In the genomic region with DNA sequence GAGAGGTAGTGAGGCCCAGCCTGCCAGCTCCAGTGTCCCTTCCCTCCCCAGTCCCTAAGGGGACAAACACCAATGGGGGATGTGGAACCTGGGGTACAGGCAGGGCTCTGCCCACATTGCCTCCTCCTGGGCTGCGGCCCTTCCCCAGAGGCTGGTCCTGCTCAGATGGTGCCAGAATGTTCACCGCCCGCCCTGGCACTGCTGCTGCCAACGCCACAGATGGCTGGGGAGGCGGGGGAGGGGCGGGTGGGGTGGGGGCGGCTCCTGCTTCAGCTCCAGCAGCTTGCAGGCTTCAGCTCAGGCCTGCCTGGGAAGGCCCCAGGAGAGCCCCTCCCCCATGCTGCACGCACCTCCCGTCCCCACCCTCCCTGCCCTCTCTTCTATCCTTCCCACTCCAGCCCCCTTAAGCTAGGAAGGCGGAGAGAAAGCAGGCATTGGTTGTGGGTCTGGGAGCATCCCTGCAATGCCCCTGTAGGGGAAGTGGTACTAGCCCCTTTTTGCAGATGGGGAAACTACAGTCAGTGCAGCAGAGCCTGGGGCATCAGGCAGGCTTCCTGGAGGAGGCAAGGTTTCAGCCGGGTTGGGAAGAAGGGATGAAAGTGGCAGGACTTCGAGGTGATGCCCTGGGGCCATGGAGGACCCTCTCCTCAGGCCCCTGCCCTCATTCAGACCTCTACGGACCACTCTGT, we compare ENCODE assay signal across 18 cellular contexts. TPM values are rescaled to one million over a fixed set of nuclear protein-coding genes. Genes with fewer than 3 reads are reported as not detected.
DNase-seq lines count a peak whose midpoint lies in the region; ATAC-seq, FAIRE-seq and TF ChIP-seq lines count a peak whose summit lies in the region.
"Had no signal": no experiment of that assay in that cellular context is flagged by ENCODE, and none has a peak within 500 bp of the region (broad histone marks: within the 10 kb centered on the region; RNA-seq: fewer than 3 reads in every experiment).

No MANE protein-coding gene starts in this region.

- H3K9ac ChIP-seq in SK-N-SH, result no peak overlapping the region
- no peak overlapping the region for H3K9ac ChIP-seq in H1 (replicated peaks in 1 of 4; ENCODE audit: extremely low read depth in 1 of 4, low read depth in 3 of 4, low read length in 3 of 4)
- H3K9ac ChIP-seq: GM23248 had no signal

- H3K79me1 ChIP-seq in H1 (ENCODE audit: low read depth, low read length), result no peaks in the 10 kb centered on the region

- no peak overlapping the region for H4K8ac ChIP-seq in H1 (ENCODE audit: extremely low read depth, insufficient read depth, low read length)

- no peak overlapping the region for H3K14ac ChIP-seq in H1 (ENCODE audit: insufficient read length)

- peaks cover 12% of the 10 kb centered on the region; the same call in 1 of the 2 replicates for H3K23me2 ChIP-seq in H1 (ENCODE audit: low read depth, low read length)

- H2BK15ac ChIP-seq in H1 (ENCODE audit: low read length), result 0 out of 2 replicates have a peak overlapping the region, but pooled peaks have one; percentile 61

- no peak overlapping the region for H3K4me2 ChIP-seq in SK-N-SH
- H3K4me2 ChIP-seq in H1 (ENCODE audit: insufficient read depth in 1 of 2, low read depth in 2 of 2, low read length in 2 of 2), result no peak overlapping the region
- no peak overlapping the region for H3K4me2 ChIP-seq in osteoblast (ENCODE audit: insufficient read depth, low read length)

- H3K9me2 ChIP-seq in SK-N-SH, result no peaks in the 10 kb centered on the region

- H2AFZ ChIP-seq in SK-N-SH (ENCODE audit: low read depth), result no peak overlapping the region
- H2AFZ ChIP-seq in H1 (ENCODE audit: low read length), result peak overlapping the region; percentile 76; the same call in 1 of the 2 replicates
- no peak overlapping the region for H2AFZ ChIP-seq in osteoblast (ENCODE audit: low read length)
- H2AFZ ChIP-seq: GM23248 had no signal

- no peak overlapping the region for H3K56ac ChIP-seq in H1 (replicated peaks; ENCODE audit: insufficient read length, low read depth, low read length)

- no peak for FAIRE-seq in H1 (lab: Jason Lieb, UNC)

- H3K36me3 ChIP-seq in SK-N-SH (replicated peaks in 1 of 2; ENCODE audit: control insufficient read depth in 1 of 2, insufficient read depth in 2 of 2, low read length in 1 of 2) (no peaks in the 10 kb centered on the region), H1 (ENCODE audit: control insufficient read depth in 2 of 4, insufficient read depth in 4 of 4, low read length in 3 of 4) (no peaks in the 10 kb centered on the region), osteoblast (ENCODE audit: insufficient read depth, low read length) (no peaks in the 10 kb centered on the region)
- H3K36me3 ChIP-seq: neutrophil, tibial nerve had no signal

- H3K4me1 ChIP-seq in SK-N-SH (ENCODE audit: control insufficient read depth in 1 of 2, insufficient read depth in 2 of 2, low read depth in 1 of 2, low read length in 1 of 2) (peaks cover 4 to 46% of the 10 kb centered on the region in 2 experiments; a peak in 3 of 4 replicates), H1 (replicated peaks in 1 of 4; ENCODE audit: control insufficient read depth in 3 of 4, insufficient read depth in 4 of 4, low read length in 3 of 4) (peaks cover 0 to 15% (median 3%) of the 10 kb centered on the region in 4 experiments; a peak in 3 of 7 replicates), osteoblast (ENCODE audit: insufficient read depth, low read length) (no peaks in the 10 kb centered on the region)

- no peak overlapping the region for H2BK120ac ChIP-seq in H1 (replicated peaks; ENCODE audit: low read depth, low read length)

- H3K27me3 ChIP-seq in SK-N-SH (ENCODE audit: insufficient read depth) (peaks cover 4% of the 10 kb centered on the region; the same call in 1 of the 2 replicates), H1 (replicated peaks in 1 of 4; ENCODE audit: control insufficient read depth in 3 of 4, extremely low read depth in 1 of 4, insufficient read depth in 3 of 4, low read length in 3 of 4) (peaks cover 19 to 35% (median 32%) of the 10 kb centered on the region in 4 experiments), osteoblast (ENCODE audit: insufficient read depth, low read length) (peaks cover 31% of the 10 kb centered on the region)

- no peak overlapping the region; the same call in none of the 2 replicates for H3K18ac ChIP-seq in H1 (ENCODE audit: extremely low read depth, low read length)

- no peak overlapping the region for H4K91ac ChIP-seq in H1 (replicated peaks; ENCODE audit: insufficient read length, low read length)

- CTCF ChIA-PET in SK-N-SH (lab: Yijun Ruan, JAX), result interaction anchor here (0.8 to 2.4 kb wide), 11 partner anchors 19 to 1039 kb away, joined by 3 to 13 read pairs (median 6); no protein-coding TSS in a partner anchor
- CTCF ChIA-PET in H1 (lab: Charles Lee; ENCODE audit: partially characterized antibody), result interaction anchor here (0.6 to 2.1 kb wide), 5 partner anchors 20 to 205 kb away, joined by 3 to 6 read pairs (median 3); no protein-coding TSS in a partner anchor

- WGBS in SK-N-SH (ENCODE audit: low lambda C conversion rate), result 68% methylated on average over 7 of the region's 13 CpGs
- WGBS in H1 (ENCODE audit: extremely low coverage in 1 of 2, insufficient coverage in 1 of 2, insufficient read length in 1 of 2, insufficient replicate concordance in 2 of 2, low coverage in 1 of 2, low lambda C conversion rate in 2 of 2, missing lambda C conversion rate in 1 of 2), 2 experiments, result 75% methylated on average over 7 of the region's 13 CpGs; no CpG with 5 or more reads in 1 of the 2 experiments

- H4K20me1 ChIP-seq in SK-N-SH (ENCODE audit: insufficient read depth) (no peaks in the 10 kb centered on the region), H1 (replicated peaks in 1 of 2; ENCODE audit: control insufficient read depth in 1 of 2, insufficient read depth in 2 of 2, low read length in 2 of 2) (peaks cover 0 to 1% of the 10 kb centered on the region in 2 experiments), osteoblast (ENCODE audit: insufficient read depth, low read length) (no peaks in the 10 kb centered on the region)

- no peak overlapping the region for H2AK5ac ChIP-seq in H1 (ENCODE audit: low read depth, low read length)

- H3K79me2 ChIP-seq in SK-N-SH (ENCODE audit: insufficient read depth) (no peaks in the 10 kb centered on the region), H1 (ENCODE audit: control insufficient read depth in 1 of 2, insufficient read depth in 2 of 2, low read length in 2 of 2) (no peaks in the 10 kb centered on the region), osteoblast (ENCODE audit: insufficient read depth, low read length) (no peaks in the 10 kb centered on the region)

- no peaks in the 10 kb centered on the region for H3K9me3 ChIP-seq in SK-N-SH
- H3K9me3 ChIP-seq in H1 (ENCODE audit: insufficient read depth in 2 of 2, low read depth in 1 of 2, low read length in 1 of 2), result no peaks in the 10 kb centered on the region
- H3K9me3 ChIP-seq in osteoblast (ENCODE audit: low read depth, low read length), result no peaks in the 10 kb centered on the region
- H3K9me3 ChIP-seq: neutrophil, tibial nerve had no signal

- H3K4me3 ChIP-seq in SK-N-SH (ENCODE audit: low read depth in 2 of 2, low read length in 1 of 2), result no peak overlapping the region
- no peak overlapping the region for H3K4me3 ChIP-seq in H1 (ENCODE audit: extremely low read depth in 1 of 4, insufficient read depth in 2 of 4, low read depth in 3 of 4, low read length in 4 of 4)
- H3K4me3 ChIP-seq in osteoblast (ENCODE audit: insufficient read depth, low read length), result no peak overlapping the region
- H3K4me3 ChIP-seq: GM23248, skin epidermis, tibial nerve had no signal

- no peak overlapping the region for H3K4ac ChIP-seq in H1 (replicated peaks; ENCODE audit: insufficient read length, low read depth, low read length)

- H2BK20ac ChIP-seq in H1 (ENCODE audit: low read length), result no peak overlapping the region

- no peak overlapping the region for H3K23ac ChIP-seq in H1 (ENCODE audit: insufficient read length)

- POLR2A ChIA-PET in SK-N-SH (lab: Yijun Ruan, JAX), result interaction anchor here (0.6 to 1.8 kb wide), 7 partner anchors 11 to 182 kb away, joined by 3 to 5 read pairs (median 5); no protein-coding TSS in a partner anchor
- POLR2A ChIA-PET in H1 (lab: Charles Lee; ENCODE audit: partially characterized antibody), result no interaction called here

- TF ChIP-seq CTCF in SK-N-SH (IDR thresholded peaks at IDR 0.05) (no peak), H1 (IDR thresholded peaks at IDR 0.05; ENCODE audit: control extremely low read depth in 1 of 3, insufficient read depth in 1 of 3, low read depth in 1 of 3, low read length in 3 of 3) (no peak), osteoblast (IDR thresholded peaks at IDR 0.05; ENCODE audit: extremely low read depth, low read depth, low read length) (no peak)

- peak overlapping the region; percentile 87; the same call in 1 of the 2 replicates for H2BK12ac ChIP-seq in H1 (ENCODE audit: low read depth, low read length)

- no peak overlapping the region for H2BK5ac ChIP-seq in H1 (ENCODE audit: low read depth, low read length)

- peak overlapping the region in 1 of 2 experiments; percentile 91; a peak in 2 of 4 replicates for H3K27ac ChIP-seq in SK-N-SH (ENCODE audit: low read depth in 2 of 2, low read length in 1 of 2)
- H3K27ac ChIP-seq in H1 (ENCODE audit: low read depth, low read length), result no peak overlapping the region
- H3K27ac ChIP-seq in osteoblast (ENCODE audit: low read depth, low read length), result no peak overlapping the region
- H3K27ac ChIP-seq: GM23248, neutrophil, skin epidermis, tibial nerve had no signal

- no peaks in the 10 kb centered on the region for H3F3A ChIP-seq in SK-N-SH (replicated peaks; ENCODE audit: insufficient read depth)

- TF ChIP-seq POLR2A in H1 (IDR thresholded peaks at IDR 0.05; ENCODE audit: control extremely low read depth in 1 of 2, low read depth in 2 of 2, low read length in 2 of 2), result no peak

- TF ChIP-seq RAD21 in SK-N-SH (IDR thresholded peaks at IDR 0.05; ENCODE audit: low read length) (no peak), H1 (IDR thresholded peaks at IDR 0.05 in 1 of 2, conservative IDR thresholded peaks at IDR 0.05 in 1 of 2; ENCODE audit: low read depth in 2 of 2, low read length in 2 of 2) (no peak)

- no peak overlapping the region for H4K5ac ChIP-seq in H1 (ENCODE audit: insufficient read length, low read depth, low read length)

- DNase-seq in SK-N-SH, result peak; percentile 85
- peak; percentile 95 for DNase-seq in NCI-H2171 (lab: John Stamatoyannopoulos, UW)
- DNase-seq in H1 (ENCODE audit: low read depth in 1 of 2, low spot score in 2 of 2), result no peak
- DNase-seq in osteoblast (ENCODE audit: insufficient read length, low spot score, missing footprints), result peak; percentile 90
- DNase-seq in activated CD4-positive, alpha-beta T cell treated with anti-CD3 and anti-CD28 coated beads for 48 hours, result no peak
- no peak for DNase-seq in epidermal melanocyte (ENCODE audit: insufficient read length, low spot score)
- DNase-seq: 8988T; activated CD4-positive, alpha-beta T cell treated with anti-CD3 and anti-CD28 coated beads for 4 hours; activated T-cell treated with anti-CD3 and anti-CD28 coated beads, Interleukin-2, amount 50 U/mL, for 1 hour; CD4-positive, CD25-positive, alpha-beta regulatory T cell; GM23248; NCI-H187 had no signal

- no peak for TF ChIP-seq EP300 in SK-N-SH (IDR thresholded peaks at IDR 0.05; ENCODE audit: borderline replicate concordance in 1 of 2, low read depth in 1 of 2, low read length in 1 of 2)
- no peak for TF ChIP-seq EP300 in H1 (IDR thresholded peaks at IDR 0.05; ENCODE audit: borderline replicate concordance in 1 of 2, low read depth in 2 of 2, low read length in 2 of 2)

- no peak for ATAC-seq in SK-N-SH treated with all-trans-retinoic acid at 6 μM for 48 hours
- no peak for ATAC-seq in GM19397 (IDR thresholded peaks at IDR 0.05; ENCODE audit: unreplicated experiment)
- ATAC-seq: stimulated activated effector memory CD8-positive, alpha-beta T cell treated with anti-CD3 and anti-CD28 coated beads, Interleukin-12 subunit alpha, Interleukin-12 subunit beta, amount 100 ng/mL, for 72 hours had no signal

RNA-seq across cellular contexts. Expression of gene BEGAIN, which starts 2.0 kb away (rescaled TPM):
- polyA plus RNA-seq in SK-N-SH (2012; rRNA removed), result 4.2 and 4.4 TPM in 2 replicates
- 1.9 and 4.4 TPM in 2 replicates for polyA plus RNA-seq in SK-N-SH (2012; cell fraction: cytosol; rRNA removed)
- polyA plus RNA-seq in SK-N-SH (2012; cell fraction: nucleus; rRNA removed), result 23.8 and 41.4 TPM in 2 replicates
- total RNA-seq in H1 (2021; fragmentation: NEBNext Ultra II Directional; extraction: Animal tissue kit (Norgen Biotek cat#: 25700)), result 2.1 and 3.0 TPM in 2 replicates
- 2.9 and 3.7 TPM in 2 replicates for polyA plus RNA-seq in H1 (2011; rRNA removed)
- polyA plus RNA-seq in H1 (2011; cell fraction: cytosol; rRNA removed), result 2.7 TPM
- polyA plus RNA-seq in H1 (2011; cell fraction: nucleus; rRNA removed), result 5.0 TPM
- 2.0 to 3.5 TPM (median 2.7 TPM) in 4 replicates for polyA plus RNA-seq in H1 (2012, experiment 1 of 2)
- 1.5 TPM for polyA plus RNA-seq in H1 (2012, experiment 2 of 2)
- 1.6 TPM for polyA plus RNA-seq in H1 (2013, experiment 1 of 2)
- polyA plus RNA-seq in H1 (2013, experiment 2 of 2), result 1.8 TPM
- 1.0 and 1.7 TPM in 2 replicates for polyA minus RNA-seq in H1 (2011; rRNA and poly(A)+ RNA removed)
- polyA minus RNA-seq in H1 (2011; cell fraction: cytosol; rRNA and poly(A)+ RNA removed), result 1.4 TPM
- polyA minus RNA-seq in H1 (2011; cell fraction: nucleus; rRNA and poly(A)+ RNA removed), result 1.9 TPM
- 1.1 TPM in 1 of 2 replicates, not detected in the other for total RNA-seq in osteoblast

Comparison
In these comparisons a context has a peak if more than half of its experiments do, and no peak if none do; other contexts are left out.
1. DNase-seq: peak in SK-N-SH (single experiment), NCI-H2171 (single experiment) and osteoblast (single experiment); none in H1 (0 of 2), activated CD4-positive, alpha-beta T cell treated with anti-CD3 and anti-CD28 coated beads for 48 hours (single experiment) and epidermal melanocyte (single experiment).
2. Of the 17 proteins assayed by ChIP-seq in both H1 and SK-N-SH: peak only in H1: none; only in SK-N-SH: CHD2; in both: none; in neither: 16.